ENCODE assay signal across 8 cellular contexts in the genomic region with DNA sequence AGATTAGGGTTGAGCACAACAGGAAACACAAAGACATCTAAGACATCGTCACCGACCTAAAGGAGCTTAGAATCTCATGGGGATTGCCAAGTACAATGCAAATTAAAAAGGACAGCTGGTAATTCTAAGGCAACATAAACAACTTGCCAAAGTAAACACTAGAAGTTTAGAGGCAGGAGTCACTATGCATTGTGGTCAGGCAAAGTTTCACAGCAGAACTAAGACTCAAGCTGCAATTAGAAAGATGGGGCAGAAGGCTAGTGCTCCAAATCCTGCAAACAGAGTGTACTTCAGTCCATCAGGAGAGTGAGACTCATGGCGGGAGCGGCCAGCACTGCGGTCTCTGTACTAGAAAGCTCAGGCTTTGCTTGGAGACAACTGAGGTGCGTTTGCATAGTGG. TPM values are rescaled to one million over a fixed set of nuclear protein-coding genes. Genes with fewer than 3 reads are reported as not detected.
DNase-seq lines count a peak whose midpoint lies in the region; ATAC-seq and TF ChIP-seq lines count a peak whose summit lies in the region.

No MANE protein-coding gene starts in this region.

- H3K36me3 ChIP-seq in right lobe of liver, result no peaks in the 10 kb centered on the region

- H3K4me1 ChIP-seq in right lobe of liver, result peaks cover 2 to 88% (median 44%) of the 10 kb centered on the region in 4 donors

- ATAC-seq in GM18868 (IDR thresholded peaks at IDR 0.05; ENCODE audit: unreplicated experiment), result peak; percentile 74
- ATAC-seq in HG02759 (IDR thresholded peaks at IDR 0.05; ENCODE audit: unreplicated experiment), result peak; percentile 81
- ATAC-seq in right lobe of liver, result peak; percentile 4 to 53 (median 12)
- ATAC-seq in GM18505 (IDR thresholded peaks at IDR 0.05; ENCODE audit: unreplicated experiment), result no peak

- peak overlapping the region; percentile 54 to 88 (median 77) for H3K27ac ChIP-seq in right lobe of liver

- 24% methylated on average over 3 of the region's 6 CpGs for WGBS in right lobe of liver (ENCODE audit: insufficient coverage, low coverage, low lambda C conversion rate, missing lambda C conversion rate)

- intact Hi-C loops in right lobe of liver (cut with DNase I), result no loop called here

- DNase-seq in NCI-H69 (lab: John Stamatoyannopoulos, UW), result peak; percentile 28
- no peak for DNase-seq in right lobe of liver
- DNase-seq in stimulated activated CD8-positive, alpha-beta memory T cell treated with anti-CD3 and anti-CD28 coated beads, Interleukin-4, amount 100 ng/mL, for 48 hours, result no peak
- DNase-seq in NCI-H2081 treated with DMSO at 0.1 percent for 48 hours (lab: John Stamatoyannopoulos, UW), result no peak
- DNase-seq in stimulated activated CD4-positive, alpha-beta T cell treated with anti-CD3 and anti-CD28 coated beads, Interleukin-1b, Interleukin-23, amount 100 ng/mL, for 48 hours, result no peak

- H3K4me3 ChIP-seq in right lobe of liver, result no peak overlapping the region

- no peaks in the 10 kb centered on the region for H3K9me3 ChIP-seq in right lobe of liver

- TF ChIP-seq CTCF in right lobe of liver (IDR thresholded peaks at IDR 0.05), result no peak

- no peak for TF ChIP-seq POLR2A in right lobe of liver (IDR thresholded peaks at IDR 0.05)
- no peak for TF ChIP-seq POLR2A in GM18505 (IDR thresholded peaks at IDR 0.05; ENCODE audit: borderline replicate concordance, extremely low read depth, insufficient read depth, insufficient read length)

- H3K27me3 ChIP-seq in right lobe of liver, result no peaks in the 10 kb centered on the region

RNA-seq across cellular contexts. Expression of a gene that starts 52.7 kb away (rescaled TPM):
- 10 to 100 TPM; 48.5 to 68.0 (median 59.6) TPM for total RNA-seq in right lobe of liver
